ENCODE assay signal across 11 cellular contexts in the genomic region with DNA sequence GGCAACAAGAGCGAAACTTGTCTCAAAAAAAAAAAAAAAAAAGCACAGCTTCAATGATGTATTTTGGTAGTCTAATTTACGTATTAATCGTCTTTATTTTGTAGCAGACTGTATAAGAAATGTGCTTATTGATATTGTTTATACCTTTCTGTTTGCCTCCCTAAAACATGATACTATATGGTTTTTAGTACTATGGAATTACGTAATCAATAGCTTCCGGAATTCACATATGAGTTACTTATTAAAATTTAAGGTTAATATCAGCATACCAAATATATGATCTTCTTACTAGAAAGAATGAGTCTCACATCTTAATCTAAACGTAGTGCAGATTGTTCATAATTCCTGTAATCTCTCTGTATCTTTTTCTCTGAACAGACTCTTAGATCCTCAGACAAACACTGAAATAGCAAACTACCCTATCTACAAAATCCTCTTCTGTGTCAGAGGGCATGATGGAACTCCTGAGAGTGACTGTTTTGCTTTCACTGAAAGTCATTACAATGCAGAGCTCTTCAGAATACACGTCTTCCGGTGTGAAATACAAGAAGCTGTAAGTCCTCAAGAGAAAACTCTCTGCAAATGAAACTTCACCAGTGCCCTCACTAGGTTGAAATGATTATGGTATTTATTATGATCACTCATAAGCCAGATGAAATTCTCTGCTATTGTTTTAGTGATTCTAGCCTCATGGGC. TPM values are rescaled to one million over a fixed set of nuclear protein-coding genes. Genes with fewer than 3 reads are reported as not detected.
DNase-seq lines count a peak whose midpoint lies in the region; ATAC-seq and TF ChIP-seq lines count a peak whose summit lies in the region.
"Had no signal": no experiment of that assay in that cellular context is flagged by ENCODE, and none has a peak within 500 bp of the region (broad histone marks: within the 10 kb centered on the region; RNA-seq: fewer than 3 reads in every experiment).

No MANE protein-coding gene starts in this region.

- 92% methylated on average over 1 to 7 of the region's 8 CpGs for WGBS in endodermal cell (ENCODE audit: insufficient coverage in 1 of 2, insufficient read length in 1 of 2), 2 experiments

- ATAC-seq in GM18909 (IDR thresholded peaks at IDR 0.05; ENCODE audit: poor library complexity, unreplicated experiment) (peak; percentile 77), GM21717 (IDR thresholded peaks at IDR 0.05; ENCODE audit: unreplicated experiment) (peak; percentile 55), HG03565 (IDR thresholded peaks at IDR 0.05; ENCODE audit: unreplicated experiment) (peak; percentile 67), GM19452 (IDR thresholded peaks at IDR 0.05; ENCODE audit: unreplicated experiment) (no peak)

- H3K36me3 ChIP-seq in endodermal cell (ENCODE audit: control insufficient read depth, insufficient read depth, low read length), result peaks cover 60% of the 10 kb centered on the region

- H3K27me3 ChIP-seq in endodermal cell (ENCODE audit: control insufficient read depth, insufficient read depth, low read length, poor library complexity, severe bottlenecking), result no peaks in the 10 kb centered on the region
- H3K27me3 ChIP-seq: neutrophil had no signal

- H3K36me3 Mint-ChIP-seq in immature natural killer cell (peaks cover 4 to 8% (median 5%) of the 10 kb centered on the region in 3 donors), endodermal cell (ENCODE audit: low read depth) (peaks cover 42% of the 10 kb centered on the region)

- TF ChIP-seq CTCF in endodermal cell (conservative IDR thresholded peaks at IDR 0.05), result no peak

- H3K4me3 Mint-ChIP-seq in immature natural killer cell (peak overlapping the region in 1 of 5 donors; percentile 2), endodermal cell (no peak overlapping the region)
- H3K4me3 Mint-ChIP-seq: brain had no signal

- no peak overlapping the region for H3K9ac ChIP-seq in endodermal cell (ENCODE audit: extremely low read depth, low read length, poor library complexity, severe bottlenecking)

- peak in 2 of 3 donors; percentile 2 to 6 for DNase-seq in immature natural killer cell
- no peak for DNase-seq in midbrain (lab: John Stamatoyannopoulos, UW)
- no peak for DNase-seq in endodermal cell
- no peak for DNase-seq in stimulated activated CD4-positive, alpha-beta T cell treated with anti-CD3 and anti-CD28 coated beads, Interleukin-4, amount 100 ng/mL, for 4 hours
- DNase-seq: GDM1 had no signal

- H3K4me1 Mint-ChIP-seq in immature natural killer cell (peaks cover 7 to 9% of the 10 kb centered on the region in 2 donors), endodermal cell (no peaks in the 10 kb centered on the region)
- H3K4me1 Mint-ChIP-seq: brain had no signal

- no peaks in the 10 kb centered on the region for H3K9me3 ChIP-seq in endodermal cell (ENCODE audit: control insufficient read depth, low read length)
- H3K9me3 ChIP-seq: neutrophil had no signal

- H3K9me3 Mint-ChIP-seq in immature natural killer cell, result no peaks in the 10 kb centered on the region
- no peaks in the 10 kb centered on the region for H3K9me3 Mint-ChIP-seq in endodermal cell
- H3K9me3 Mint-ChIP-seq: brain had no signal

- no peak overlapping the region for H3K27ac ChIP-seq in endodermal cell (ENCODE audit: low read depth, low read length)
- H3K27ac ChIP-seq: neutrophil had no signal

- no peak overlapping the region for H3K4me3 ChIP-seq in endodermal cell (ENCODE audit: low read length)

- H3K27ac Mint-ChIP-seq in immature natural killer cell (peak overlapping the region; percentile 7 to 88 (median 44)), endodermal cell (no peak overlapping the region)

- no peaks in the 10 kb centered on the region for H3K4me1 ChIP-seq in endodermal cell (ENCODE audit: control insufficient read depth, insufficient read depth, low read length)

- no peaks in the 10 kb centered on the region for H3K27me3 Mint-ChIP-seq in immature natural killer cell (ENCODE audit: low read depth in 3 of 3)
- no peaks in the 10 kb centered on the region for H3K27me3 Mint-ChIP-seq in endodermal cell (ENCODE audit: insufficient read depth)
- H3K27me3 Mint-ChIP-seq: brain had no signal

RNA-seq across cellular contexts. Expression of a gene that starts 44.4 kb away (rescaled TPM):
- polyA plus RNA-seq in immature natural killer cell, result not detected
- total RNA-seq in endodermal cell, result 1 to 10 TPM; 1.5 to 1.8 TPM
- not detected for polyA plus RNA-seq in endodermal cell (2013, experiment 1 of 2)
- polyA plus RNA-seq in endodermal cell (2013, experiment 2 of 2), result not detected

RNA-seq across cellular contexts. Expression of a gene that starts 48.2 kb away (rescaled TPM):
- 10 to 100 TPM; 14.0 to 24.2 (median 14.7) TPM for polyA plus RNA-seq in immature natural killer cell
- total RNA-seq in endodermal cell, result 10 to 100 TPM; 41.9 to 49.7 TPM
- 38.4 TPM for polyA plus RNA-seq in endodermal cell (2013, experiment 1 of 2)
- polyA plus RNA-seq in endodermal cell (2013, experiment 2 of 2), result 36.1 TPM

RNA-seq across cellular contexts. Expression of a gene that starts 57.8 kb away (rescaled TPM):
- polyA plus RNA-seq in immature natural killer cell, result 1 to 10 TPM in 1 of 3 donors, under 1 TPM in 1, not detected in 1; 0.69 to 1.4 TPM
- total RNA-seq in endodermal cell, result 10 to 100 TPM in 1 of 2 donors, 1 to 10 TPM in 1; 9.8 to 11.6 TPM
- polyA plus RNA-seq in endodermal cell (2013, experiment 1 of 2), result 12.0 TPM
- polyA plus RNA-seq in endodermal cell (2013, experiment 2 of 2), result 11.1 TPM

Comparison
In these comparisons a context has a peak if more than half of its experiments do, and no peak if none do; other contexts are left out.
1. DNase-seq: peak in immature natural killer cell (2 of 3); none in midbrain (single experiment), endodermal cell (single experiment) and stimulated activated CD4-positive, alpha-beta T cell treated with anti-CD3 and anti-CD28 coated beads, Interleukin-4, amount 100 ng/mL, for 4 hours (0 of 2).